ENCODE assay signal across 8 cellular contexts in the genomic region with DNA sequence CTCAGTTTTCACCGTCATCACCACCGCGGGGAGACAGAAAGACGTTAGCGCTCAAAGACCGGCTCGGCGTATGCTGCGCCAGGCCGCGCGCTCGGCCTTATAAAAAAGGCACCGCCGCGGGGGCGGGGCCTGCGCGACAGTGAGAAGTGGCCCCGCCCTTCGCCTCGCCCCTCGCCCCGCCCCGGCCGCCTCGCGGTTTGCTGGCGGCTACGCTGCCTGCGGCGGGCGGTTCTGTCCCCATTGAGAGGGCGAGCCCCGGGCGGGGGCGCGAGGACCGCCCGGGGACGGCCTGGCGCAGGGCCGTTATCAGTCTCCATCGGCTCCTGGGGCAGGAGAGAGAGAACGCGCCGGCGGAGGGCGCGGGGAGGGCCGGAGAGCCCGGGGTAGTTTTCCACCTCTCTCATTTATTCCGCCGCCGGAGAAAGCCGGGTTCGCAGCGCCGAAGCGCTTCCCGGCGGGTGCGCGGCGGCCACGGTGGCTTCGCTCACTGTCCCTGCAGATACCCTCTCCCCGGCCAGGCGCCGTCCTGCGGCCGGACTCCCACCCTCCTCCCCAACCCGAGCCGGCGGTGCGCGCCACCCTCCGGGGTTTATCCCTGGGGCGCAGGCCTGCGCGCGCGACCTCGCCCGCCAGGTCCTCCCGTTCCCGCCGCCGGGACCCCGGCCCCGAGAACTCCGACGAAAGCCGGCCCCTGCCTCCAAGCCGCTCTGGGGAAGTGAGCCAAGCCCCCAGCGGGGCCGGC.
DNase-seq lines count a peak whose midpoint lies in the region; ATAC-seq and TF ChIP-seq lines count a peak whose summit lies in the region.

No MANE protein-coding gene starts in this region.

- peak; percentile 76 for ATAC-seq in GM21529 (IDR thresholded peaks at IDR 0.05; ENCODE audit: unreplicated experiment)
- ATAC-seq in IMR-90 (ENCODE audit: low read depth) = peak; percentile 83
- ATAC-seq in PC-3 = peak; percentile 72
- peak; percentile 88 for ATAC-seq in esophagus mucosa

- peaks cover 14% of the 10 kb centered on the region for H3K9me1 ChIP-seq in IMR-90 (ENCODE audit: insufficient read depth, low read length)

- no peak for TF ChIP-seq RAD21 in IMR-90 (IDR thresholded peaks at IDR 0.05; ENCODE audit: low read length)

- 0 out of 2 replicates have a peak overlapping the region, but pooled peaks have one; percentile 8 for H2AK5ac ChIP-seq in IMR-90 (ENCODE audit: low read depth, low read length)

- H4K91ac ChIP-seq in IMR-90 (ENCODE audit: insufficient read depth, low read depth, low read length) = peak overlapping the region; percentile 69

- H3K18ac ChIP-seq in IMR-90 (ENCODE audit: low read depth, low read length) = peak overlapping the region; percentile 34

- H3K27me3 ChIP-seq in IMR-90 (ENCODE audit: control insufficient read depth, insufficient read depth, low read length) (no peaks in the 10 kb centered on the region), PC-3 (ENCODE audit: low read length) (no peaks in the 10 kb centered on the region)

- H3K4me3 ChIP-seq in IMR-90 (ENCODE audit: insufficient read depth, low read depth, low read length) (peak overlapping the region; percentile 62), PC-3 (ENCODE audit: low read length) (peak overlapping the region; percentile 95)

- peak overlapping the region; percentile 60 for H3K23ac ChIP-seq in IMR-90 (ENCODE audit: low read depth, low read length)

- H3K9me3 ChIP-seq in IMR-90 (ENCODE audit: control insufficient read depth, insufficient read depth, low read length) (no peaks in the 10 kb centered on the region), PC-3 (ENCODE audit: low read length) (no peaks in the 10 kb centered on the region)

- H3K27ac ChIP-seq in IMR-90 (ENCODE audit: insufficient read depth, low read length) (peak overlapping the region; percentile 76), PC-3 (ENCODE audit: low read length) (peak overlapping the region; percentile 87)

- peak overlapping the region; percentile 1; the same call in 1 of the 3 replicates for H2BK15ac ChIP-seq in IMR-90 (ENCODE audit: low read depth, low read length)

- H3K9ac ChIP-seq in IMR-90 (ENCODE audit: low read depth, low read length) (peak overlapping the region; percentile 93), PC-3 (ENCODE audit: low read length) (peak overlapping the region; percentile 95)

- H2BK20ac ChIP-seq in IMR-90 (ENCODE audit: low read depth, low read length) = no peak overlapping the region

- H4K5ac ChIP-seq in IMR-90 (ENCODE audit: low read depth, low read length) = no peak overlapping the region; the same call in 1 of the 2 replicates

- BruUV-seq in IMR-90 (replicated peaks; lab: Mats Ljungman, UMichigan) = no TSS peak
- no TSS peak for BruUV-seq in PC-3 (replicated peaks; lab: Mats Ljungman, UMichigan)

- H3K56ac ChIP-seq in IMR-90 (ENCODE audit: extremely low read depth, insufficient read depth, low read length) = peak overlapping the region; percentile 94

- peak overlapping the region; percentile 90 for H3K4ac ChIP-seq in IMR-90 (ENCODE audit: low read depth, low read length)

- H2AFZ ChIP-seq in IMR-90 (replicated peaks; ENCODE audit: low read length, poor library complexity) = peak overlapping the region; percentile 84
- peak overlapping the region; percentile 62 for H2AFZ ChIP-seq in PC-3 (ENCODE audit: low read length)

- H3K36me3 ChIP-seq in IMR-90 (ENCODE audit: control insufficient read depth, insufficient read depth, low read length) (peaks cover 36% of the 10 kb centered on the region), PC-3 (ENCODE audit: low read depth, low read length) (peaks cover 33% of the 10 kb centered on the region)

- peaks cover 23% of the 10 kb centered on the region for H3K79me2 ChIP-seq in PC-3 (ENCODE audit: low read length)

- peaks cover 11% of the 10 kb centered on the region for H3K4me1 ChIP-seq in IMR-90 (ENCODE audit: control insufficient read depth, insufficient read depth, low read length)
- H3K4me1 ChIP-seq in PC-3 (ENCODE audit: insufficient read depth, low read length) = peaks cover 7% of the 10 kb centered on the region; the same call in 1 of the 2 replicates

- in situ Hi-C loops in IMR-90 (cut with MboI; ENCODE audit: low sequenced_read_pairs) = loop anchor here (5.0 to 10.0 kb wide), 2 partner anchors 240 to 467 kb away; no protein-coding TSS in a partner anchor

- TF ChIP-seq POLR2A in IMR-90 (IDR thresholded peaks at IDR 0.05; ENCODE audit: low read depth, low read length) = peak; percentile 100

- H3F3A ChIP-seq in PC-3 (ENCODE audit: low read length, unreplicated experiment) = no peaks in the 10 kb centered on the region

- CTCF ChIA-PET in IMR-90 (lab: Yijun Ruan, JAX) (interaction anchor here (1.5 kb wide), 1 partner anchor 648 kb away, joined by 5 read pairs; no protein-coding TSS in a partner anchor), PC-3 (lab: Charles Lee) (no interaction called here)

- peaks cover 14 to 46% of the 10 kb centered on the region in 2 experiments for H3K79me1 ChIP-seq in IMR-90 (ENCODE audit: low read depth in 1 of 2, low read length in 2 of 2)

- dilution Hi-C loops in IMR-90 (cut with HindIII; ENCODE audit: low sequenced_read_pairs, unreplicated experiment) = no loop called here

- H3K14ac ChIP-seq in IMR-90 (replicated peaks; ENCODE audit: low read depth, low read length) = peak overlapping the region; percentile 93

- peaks cover 47% of the 10 kb centered on the region for H4K20me1 ChIP-seq in IMR-90 (ENCODE audit: insufficient read depth, low read length)
- H4K20me1 ChIP-seq in PC-3 (ENCODE audit: low read length) = peaks cover 18% of the 10 kb centered on the region

- intact Hi-C loops in IMR-90 (cut with micrococcal nuclease) = loop anchor here (1.0 to 5.0 kb wide), 10 partner anchors 121 to 765 kb away; no protein-coding TSS in a partner anchor
- intact Hi-C loops in PC-3 (cut with micrococcal nuclease) = loop anchor here (1.0 to 10.0 kb wide), 8 partner anchors 120 to 767 kb away; no protein-coding TSS in a partner anchor

- POLR2A ChIA-PET in IMR-90 (lab: Charles Lee; ENCODE audit: unreplicated experiment) = interaction anchor here (0.6 to 1.6 kb wide), 3 partner anchors 19 to 248 kb away, joined by 3 to 5 read pairs (median 3); no protein-coding TSS in a partner anchor
- POLR2A ChIA-PET in PC-3 (lab: Charles Lee; ENCODE audit: unreplicated experiment) = no interaction called here

- no peak for TF ChIP-seq CTCF in IMR-90 (conservative IDR thresholded peaks at IDR 0.05; ENCODE audit: low read depth, low read length)
- no peak for TF ChIP-seq CTCF in PC-3 (conservative IDR thresholded peaks at IDR 0.05; ENCODE audit: low read depth, low read length)

- peak overlapping the region; percentile 83 for H2BK5ac ChIP-seq in IMR-90 (ENCODE audit: low read depth, low read length, poor library complexity, severe bottlenecking)

- H2AK9ac ChIP-seq in IMR-90 (replicated peaks; ENCODE audit: low read depth, low read length, poor library complexity) = peak overlapping the region; percentile 85

- no peaks in the 10 kb centered on the region for H3K9me2 ChIP-seq in PC-3 (replicated peaks; ENCODE audit: low read length)

- H4K8ac ChIP-seq in IMR-90 (ENCODE audit: low read depth in 2 of 2, low read length in 2 of 2) = peak overlapping the region; percentile 50 to 89; a peak in 3 of 4 replicates

- DNase-seq in DMS153 treated with DMSO at 0.1 percent for 48 hours (lab: John Stamatoyannopoulos, UW; ENCODE audit: unreplicated experiment) (peak; percentile 83), IMR-90 (peak; percentile 86), PC-3 (peak; percentile 86), myocyte (ENCODE audit: low read depth) (peak; percentile 91)
- DNase-seq in activated T-cell treated with anti-CD3 and anti-CD28 coated beads, Interleukin-2, amount 50 U/mL, for 48 hours = peak; percentile 96
- peak; percentile 86 to 91 for DNase-seq in stimulated activated CD8-positive, alpha-beta memory T cell treated with anti-CD3 and anti-CD28 coated beads, Interleukin-7, amount 100 ng/mL, for 4 hours (ENCODE audit: low read depth in 2 of 2)

- H3K4me2 ChIP-seq in IMR-90 (ENCODE audit: low read depth, low read length) (peak overlapping the region; percentile 41), PC-3 (ENCODE audit: low read length) (peak overlapping the region; percentile 88)

- H2BK120ac ChIP-seq in IMR-90 (ENCODE audit: low read depth, low read length) = peak overlapping the region; percentile 61

- WGBS in IMR-90 (ENCODE audit: extremely low coverage in 2 of 2, insufficient read length in 1 of 2), 2 experiments = 0% methylated on average over 54 of the region's 97 CpGs; no CpG with 5 or more reads in 1 of the 2 experiments

TF ChIP-seq in IMR-90, 13 proteins besides CTCF, POLR2A, EP300 and RAD21:
- TF ChIP-seq SMC3 (IDR thresholded peaks at IDR 0.05; ENCODE audit: low read depth, low read length) = peak; percentile 20
- peak; percentile 89 for TF ChIP-seq MAZ (IDR thresholded peaks at IDR 0.05; ENCODE audit: borderline replicate concordance, low read depth, low read length)
- TF ChIP-seq BHLHE40 (IDR thresholded peaks at IDR 0.05; ENCODE audit: low read depth, low read length) = no peak
TF ChIP-seq in IMR-90: peak in this region for 2.

Comparison
In these comparisons a context has a peak if more than half of its experiments do, and no peak if none do; other contexts are left out.
1. Peak in every context shown above with its lines: DNase-seq, ATAC-seq, H3K4me3 ChIP-seq and H3K27ac ChIP-seq.